ENCODE assay signal across 7 cellular contexts in genomic region chr21:8212986-8213551, GRCh38.
DNase-seq lines count a peak whose midpoint lies in the region; ATAC-seq, FAIRE-seq and TF ChIP-seq lines count a peak whose summit lies in the region.
"Not testable (repeated sequence)": the region's sequence is repeated elsewhere in the genome, so short reads cannot be mapped to it uniquely, and the experiment has no call there.

No MANE protein-coding gene starts in this region.

- not testable (repeated sequence) for H3K27ac ChIP-seq in pancreas

- H3K27me3 ChIP-seq in MG63, pancreas: not testable (repeated sequence)

- POLR2A ChIA-PET in activated CD8-positive, alpha-beta T cell treated with anti-CD3 and anti-CD28 coated beads, Interleukin-2, amount 10 ng/mL, durations not matched to agents 7 days and 5 days (lab: Charles Lee) = not testable (repeated sequence)

- not testable (repeated sequence) for H3K9me3 Mint-ChIP-seq in activated CD8-positive, alpha-beta T cell treated with anti-CD3 and anti-CD28 coated beads, Interleukin-2, amount 10 ng/mL, durations not matched to agents 7 days and 5 days (ENCODE audit: insufficient read depth); activated naive CD8-positive, alpha-beta T cell treated with anti-CD3 and anti-CD28 coated beads for 36 hours

- not testable (repeated sequence) for H3K4me1 ChIP-seq in pancreas

- H3K27ac Mint-ChIP-seq in activated CD8-positive, alpha-beta T cell treated with anti-CD3 and anti-CD28 coated beads, Interleukin-2, amount 10 ng/mL, durations not matched to agents 7 days and 5 days; activated naive CD8-positive, alpha-beta T cell treated with anti-CD3 and anti-CD28 coated beads for 36 hours: not testable (repeated sequence)

- H3K4me1 Mint-ChIP-seq in activated CD8-positive, alpha-beta T cell treated with anti-CD3 and anti-CD28 coated beads, Interleukin-2, amount 10 ng/mL, durations not matched to agents 7 days and 5 days (ENCODE audit: low read depth); activated naive CD8-positive, alpha-beta T cell treated with anti-CD3 and anti-CD28 coated beads for 36 hours: not testable (repeated sequence)

- H3K4me3 Mint-ChIP-seq in activated CD8-positive, alpha-beta T cell treated with anti-CD3 and anti-CD28 coated beads, Interleukin-2, amount 10 ng/mL, durations not matched to agents 7 days and 5 days; activated naive CD8-positive, alpha-beta T cell treated with anti-CD3 and anti-CD28 coated beads for 36 hours: not testable (repeated sequence)

- DNase-seq in MG63 (peak; percentile 14), left ventricle myocardium superior (peak; percentile 66), pancreas (peak in 5 of 6 donors; percentile 56 to 100 (median 86))
- DNase-seq in activated CD8-positive, alpha-beta T cell treated with anti-CD3 and anti-CD28 coated beads, Interleukin-2, amount 10 ng/mL, durations not matched to agents 7 days and 5 days = peak; percentile 70
- peak; percentile 94 for DNase-seq in activated naive CD8-positive, alpha-beta T cell treated with anti-CD3 and anti-CD28 coated beads for 36 hours
- DNase-seq in stimulated activated CD4-positive, alpha-beta T cell treated with anti-CD3 and anti-CD28 coated beads, TNF-alpha, amount 100 ng/mL, for 48 hours (ENCODE audit: low read depth in 3 of 3) = peak in 2 of 3 donors; percentile 83 to 94

- CTCF ChIA-PET in activated CD8-positive, alpha-beta T cell treated with anti-CD3 and anti-CD28 coated beads, Interleukin-2, amount 10 ng/mL, durations not matched to agents 7 days and 5 days (lab: Charles Lee) = not testable (repeated sequence)

- H3K9me3 ChIP-seq in MG63, pancreas: not testable (repeated sequence)

- not testable (repeated sequence) for H3K36me3 Mint-ChIP-seq in activated CD8-positive, alpha-beta T cell treated with anti-CD3 and anti-CD28 coated beads, Interleukin-2, amount 10 ng/mL, durations not matched to agents 7 days and 5 days (ENCODE audit: low read depth); activated naive CD8-positive, alpha-beta T cell treated with anti-CD3 and anti-CD28 coated beads for 36 hours

- FAIRE-seq in pancreas (lab: Jason Lieb, UNC) = not testable (repeated sequence)

- not testable (repeated sequence) for H3K4me3 ChIP-seq in MG63, pancreas

- WGBS in pancreas, 2 donors = 35 to 73% methylated on average over 37 to 41 of the region's 111 CpGs

- H3K27me3 Mint-ChIP-seq in activated CD8-positive, alpha-beta T cell treated with anti-CD3 and anti-CD28 coated beads, Interleukin-2, amount 10 ng/mL, durations not matched to agents 7 days and 5 days (ENCODE audit: low read depth); activated naive CD8-positive, alpha-beta T cell treated with anti-CD3 and anti-CD28 coated beads for 36 hours: not testable (repeated sequence)

- TF ChIP-seq CTCF in pancreas (IDR thresholded peaks at IDR 0.05) = not testable (repeated sequence)

- intact Hi-C loops in left ventricle myocardium superior (cut with micrococcal nuclease); pancreas (cut with DNase I): not testable (repeated sequence)

- ATAC-seq in GM21717 (IDR thresholded peaks at IDR 0.05; ENCODE audit: unreplicated experiment) (peak; percentile 67), pancreas (peak in 2 of 4 donors; percentile 47 to 74)
- not testable (repeated sequence) for ATAC-seq in activated CD8-positive, alpha-beta T cell treated with anti-CD3 and anti-CD28 coated beads, Interleukin-2, amount 10 ng/mL, durations not matched to agents 7 days and 5 days; left ventricle myocardium superior

- H3K36me3 ChIP-seq in MG63, pancreas: not testable (repeated sequence)

Comparison
In these comparisons a context has a peak if more than half of its experiments do, and no peak if none do; other contexts are left out.
1. DNase-seq: peak in every context shown above with its lines; median percentile 94 in activated naive CD8-positive, alpha-beta T cell treated with anti-CD3 and anti-CD28 coated beads for 36 hours; 88 in stimulated activated CD4-positive, alpha-beta T cell treated with anti-CD3 and anti-CD28 coated beads, TNF-alpha, amount 100 ng/mL, for 48 hours; 86 in pancreas; 70 in activated CD8-positive, alpha-beta T cell treated with anti-CD3 and anti-CD28 coated beads, Interleukin-2, amount 10 ng/mL, durations not matched to agents 7 days and 5 days; 66 in left ventricle myocardium superior; 14 in MG63.